ENCODE assay signal across 21 cellular contexts in the genomic region with DNA sequence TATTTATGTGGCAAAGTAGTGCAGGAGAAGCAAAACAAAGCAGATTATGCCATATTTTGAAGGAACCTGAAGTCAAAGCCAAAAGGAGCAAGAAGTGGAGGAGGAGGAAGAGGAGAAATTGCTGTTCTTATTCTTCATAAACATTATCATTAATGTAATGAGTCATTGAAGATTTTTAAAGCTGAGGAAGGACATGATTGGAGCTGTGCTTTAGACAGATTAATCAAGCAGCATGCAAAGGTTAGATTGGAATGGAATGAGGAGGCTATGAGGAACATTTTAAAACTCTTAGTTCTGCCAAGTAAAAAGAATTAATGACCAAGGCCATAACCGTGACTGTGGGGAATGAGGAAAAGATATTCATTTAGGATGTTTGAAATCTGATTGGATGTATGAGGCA. TPM values are rescaled to one million over a fixed set of nuclear protein-coding genes. Genes with fewer than 3 reads are reported as not detected.
DNase-seq lines count a peak whose midpoint lies in the region; ATAC-seq and TF ChIP-seq lines count a peak whose summit lies in the region.
"Had no signal": no experiment of that assay in that cellular context is flagged by ENCODE, and none has a peak within 500 bp of the region (broad histone marks: within the 10 kb centered on the region; RNA-seq: fewer than 3 reads in every experiment).

No MANE protein-coding gene starts in this region.

- no peak for TF ChIP-seq EP300 in gastroesophageal sphincter (IDR thresholded peaks at IDR 0.05)

- no peaks in the 10 kb centered on the region for H3K9me3 Mint-ChIP-seq in HFFc6
- H3K9me3 Mint-ChIP-seq: CD4-positive, alpha-beta T cell had no signal

- H3K27me3 ChIP-seq in gastroesophageal sphincter (no peaks in the 10 kb centered on the region), uterus (no peaks in the 10 kb centered on the region)

- no peaks in the 10 kb centered on the region for H3K9me3 ChIP-seq in gastroesophageal sphincter
- no peaks in the 10 kb centered on the region for H3K9me3 ChIP-seq in uterus
- H3K9me3 ChIP-seq: Caco-2 had no signal

- H3K4me1 ChIP-seq in gastroesophageal sphincter, result peaks cover 0 to 16% (median 2%) of the 10 kb centered on the region in 3 donors
- peaks cover 0 to 5% of the 10 kb centered on the region in 2 donors for H3K4me1 ChIP-seq in uterus
- H3K4me1 ChIP-seq: Caco-2 had no signal

- H3K27ac Mint-ChIP-seq in HFFc6, result no peak overlapping the region
- H3K27ac Mint-ChIP-seq: B cell; CD4-positive, alpha-beta T cell had no signal

- 0 to 8% methylated on average over 1 of the region's 1 CpG for WGBS in gastroesophageal sphincter (ENCODE audit: low coverage in 1 of 2), 2 donors

- no peak overlapping the region for H3K4me3 ChIP-seq in gastroesophageal sphincter
- H3K4me3 ChIP-seq in uterus, result no peak overlapping the region
- H3K4me3 ChIP-seq: GM12878, PC-9 had no signal

- no peaks in the 10 kb centered on the region for H3K4me1 Mint-ChIP-seq in HFFc6 (ENCODE audit: low read depth)
- H3K4me1 Mint-ChIP-seq: B cell had no signal

- peak overlapping the region in 3 of 4 donors; percentile 28 to 59 (median 33) for H3K27ac ChIP-seq in gastroesophageal sphincter
- H3K27ac ChIP-seq in uterus, result peak overlapping the region; percentile 43 to 52
- H3K27ac ChIP-seq: HL-60, PC-9, RWPE1 had no signal

- DNase-seq in HFFc6 (peak; percentile 27), dermis blood vessel endothelial cell (peak; percentile 25), uterus (no peak), globus pallidus (ENCODE audit: low spot score) (no peak)
- DNase-seq: Caco-2; CD4-positive, alpha-beta T cell; GF-D8; Karpas-422; NCI-H1417 treated with DMSO at 0.1 percent for 48 hours; NCI-H1930; NCI-H526; PC-9; SIG-M5 had no signal

- intact Hi-C loops in uterus (cut with DNase I; ENCODE audit: low total_unique reads), result no loop called here

- peaks cover 3% of the 10 kb centered on the region for H3K27me3 Mint-ChIP-seq in HFFc6 (ENCODE audit: insufficient read depth)
- H3K27me3 Mint-ChIP-seq: CD4-positive, alpha-beta T cell had no signal

- no peak for ATAC-seq in gastroesophageal sphincter
- no peak for ATAC-seq in GM19395 (IDR thresholded peaks at IDR 0.05; ENCODE audit: unreplicated experiment)
- no peak for ATAC-seq in HG03135 (IDR thresholded peaks at IDR 0.05; ENCODE audit: unreplicated experiment)
- ATAC-seq in HG02938 (IDR thresholded peaks at IDR 0.05; ENCODE audit: unreplicated experiment), result no peak
- ATAC-seq: GM12878 had no signal

- H3K4me3 Mint-ChIP-seq in HFFc6, result no peak overlapping the region
- H3K4me3 Mint-ChIP-seq: B cell; CD4-positive, alpha-beta T cell had no signal

- TF ChIP-seq POLR2A in gastroesophageal sphincter (IDR thresholded peaks at IDR 0.05) (no peak), uterus (IDR thresholded peaks at IDR 0.05) (no peak)

- H3K36me3 ChIP-seq in gastroesophageal sphincter, result peaks cover 4 to 73% of the 10 kb centered on the region in 2 donors
- no peaks in the 10 kb centered on the region for H3K36me3 ChIP-seq in uterus

- TF ChIP-seq CTCF in HFFc6 (IDR thresholded peaks at IDR 0.05) (no peak), gastroesophageal sphincter (IDR thresholded peaks at IDR 0.05) (no peak), uterus (IDR thresholded peaks at IDR 0.05) (no peak)

- H3K36me3 Mint-ChIP-seq in HFFc6 (ENCODE audit: low read depth), result peaks cover 36% of the 10 kb centered on the region

RNA-seq across cellular contexts. Expression of a gene that starts 33.0 kb away (rescaled TPM):
- total RNA-seq in HFFc6 (2021; fragmentation: NEBNext Ultra II Directional; extraction: Animal tissue kit (Norgen Biotek cat#: 25700)), result 1 to 10 TPM; 3.1 to 6.2 (median 4.4) TPM
- total RNA-seq in dermis blood vessel endothelial cell (18.7 and 30.2 TPM in 2 replicates), gastroesophageal sphincter (10 to 100 TPM in 2 of 4 donors, 1 to 10 TPM in 2; 6.8 to 11.3 (median 9.7) TPM), uterus (10 to 100 TPM in 2 of 4 donors, 1 to 10 TPM in 2; 3.1 to 24.7 (median 10.3) TPM)

Comparison
In these comparisons a context has a peak if more than half of its experiments do, and no peak if none do; other contexts are left out.
1. DNase-seq: peak in HFFc6 (single experiment) and dermis blood vessel endothelial cell (single experiment); none in uterus (0 of 2) and globus pallidus (single experiment).